ENCODE assay signal across 31 cellular contexts in genomic region chr3:29591579-29591978, GRCh38.
"Had no signal": no experiment of that assay in that cellular context is flagged by ENCODE, and none has a peak within 500 bp of the region (broad histone marks: within the 10 kb centered on the region; RNA-seq: fewer than 3 reads in every experiment).

No MANE protein-coding gene starts in this region.

- DNase-seq: hippocampal formation; immature natural killer cell; kidney; left colon; left ventricle myocardium inferior; naive thymus-derived CD8-positive, alpha-beta T cell; nucleus accumbens; pancreas; posterior cingulate gyrus; retina; right cardiac atrium; stimulated activated CD4-positive, alpha-beta T cell treated with anti-CD3 and anti-CD28 coated beads, Interleukin-12 subunit alpha, Interleukin-12 subunit beta, amount 100 ng/mL, for 4 hours; stimulated activated CD4-positive, alpha-beta T cell treated with anti-CD3 and anti-CD28 coated beads, Interleukin-15, amount 100 ng/mL, for 24 hours; stimulated activated CD4-positive, alpha-beta T cell treated with anti-CD3 and anti-CD28 coated beads, Interleukin-2, amount 100 ng/mL, for 24 hours; stimulated activated CD4-positive, alpha-beta T cell treated with anti-CD3 and anti-CD28 coated beads, Interleukin-4, amount 100 ng/mL, for 1 hour; stimulated activated naive B cell treated with anti-CD40 and anti-IgM and Interleukin-4, amounts not matched to agents 10 μg/mL and 1 μg/mL and 100 μg/mL, for 72 hours; stimulated activated naive CD8-positive, alpha-beta T cell treated with anti-CD3 and anti-CD28 coated beads, Interleukin-15, Interleukin-2, amounts not matched to agents 100 U/mL and 50 U/mL, for 24 hours; stomach; testis; thyroid gland; transverse colon; upper lobe of right lung; uterus had no signal

- H3K9me3 ChIP-seq: left ventricle myocardium inferior, pancreas, prostate gland, stomach, testis, thyroid gland, transverse colon, upper lobe of right lung, uterus had no signal

- ATAC-seq: left colon; naive thymus-derived CD8-positive, alpha-beta T cell; pancreas; right cardiac atrium; sciatic nerve; stimulated activated naive B cell treated with anti-CD40 and anti-IgM and Interleukin-4, amounts not matched to agents 10 μg/mL and 1 μg/mL and 100 μg/mL, for 72 hours; stimulated activated naive CD8-positive, alpha-beta T cell treated with anti-CD3 and anti-CD28 coated beads, Interleukin-15, Interleukin-2, amounts not matched to agents 100 U/mL and 50 U/mL, for 24 hours; upper lobe of right lung had no signal

- H3K4me1 Mint-ChIP-seq: immature natural killer cell; memory B cell; naive thymus-derived CD8-positive, alpha-beta T cell; stimulated activated naive B cell treated with anti-CD40 and anti-IgM and Interleukin-4, amounts not matched to agents 10 μg/mL and 1 μg/mL and 100 μg/mL, for 72 hours had no signal

- H3K4me3 ChIP-seq: left ventricle myocardium inferior, lung, pancreas, prostate gland, skin epidermis, stomach, testis, thyroid gland, transverse colon, upper lobe of right lung, uterus had no signal

- FAIRE-seq: islet of Langerhans, kidney, pancreas had no signal

- H3K4me3 Mint-ChIP-seq: immature natural killer cell; memory B cell; naive thymus-derived CD8-positive, alpha-beta T cell; nephron; neural crest cell; stimulated activated naive B cell treated with anti-CD40 and anti-IgM and Interleukin-4, amounts not matched to agents 10 μg/mL and 1 μg/mL and 100 μg/mL, for 72 hours had no signal

- H3K36me3 Mint-ChIP-seq: immature natural killer cell; memory B cell; naive thymus-derived CD8-positive, alpha-beta T cell; stimulated activated naive B cell treated with anti-CD40 and anti-IgM and Interleukin-4, amounts not matched to agents 10 μg/mL and 1 μg/mL and 100 μg/mL, for 72 hours had no signal

- H3K27me3 Mint-ChIP-seq: memory B cell; stimulated activated naive B cell treated with anti-CD40 and anti-IgM and Interleukin-4, amounts not matched to agents 10 μg/mL and 1 μg/mL and 100 μg/mL, for 72 hours had no signal

- H3K27me3 ChIP-seq: pancreas, stomach, testis, thyroid gland, transverse colon, upper lobe of right lung, uterus had no signal

- H3K4me1 ChIP-seq: prostate gland, stomach, testis, transverse colon, upper lobe of right lung, uterus had no signal

- H3K27ac ChIP-seq: left ventricle myocardium inferior, pancreas, prostate gland, skin epidermis, stomach, testis, thyroid gland, transverse colon, upper lobe of right lung, uterus had no signal

- H3K36me3 ChIP-seq: left ventricle myocardium inferior, pancreas, prostate gland, stomach, transverse colon, upper lobe of right lung, uterus had no signal
